In genomic region chr6:79070206-79070825, GRCh38 we compare ENCODE assay signal across 1 cellular context.
TF ChIP-seq lines count a peak whose summit lies in the region.

No MANE protein-coding gene starts in this region.

TF ChIP-seq in GM23338, 12 proteins besides CTCF, POLR2A, EP300 and RAD21 (continued from another document):
- TF ChIP-seq ZNF462 (CRISPR knock-in tag; IDR thresholded peaks at IDR 0.05) (no peak), REST (IDR thresholded peaks at IDR 0.05; ENCODE audit: unreplicated experiment) (no peak), NANOG (IDR thresholded peaks at IDR 0.05; ENCODE audit: borderline replicate concordance) (no peak), CREB1 (CRISPR knock-in tag; IDR thresholded peaks at IDR 0.05; ENCODE audit: low read depth) (no peak), ZNF114 (CRISPR knock-in tag; IDR thresholded peaks at IDR 0.05) (no peak), ETS1 (IDR thresholded peaks at IDR 0.05) (no peak)
